Comparison of ENCODE assay signal across 8 cellular contexts in genomic region chr11:95338430-95338991, GRCh38.
DNase-seq lines count a peak whose midpoint lies in the region; ATAC-seq lines count a peak whose summit lies in the region.

No MANE protein-coding gene starts in this region.

- ATAC-seq in Right ventricle myocardium superior (ENCODE audit: poor library complexity) (peak; percentile 88), HG02642 (IDR thresholded peaks at IDR 0.05; ENCODE audit: poor library complexity, unreplicated experiment) (no peak)

- CTCF ChIA-PET in activated naive CD4-positive, alpha-beta T cell treated with anti-CD3 and anti-CD28 coated beads, Interleukin-2, amount 10 ng/mL, durations not matched to agents 7 days and 5 days (lab: Charles Lee): interaction anchor here (2.1 kb wide), 1 partner anchor 367 kb away, joined by 5 read pairs; no protein-coding TSS in a partner anchor

- peaks cover 22% of the 10 kb centered on the region for H3K4me1 Mint-ChIP-seq in activated naive CD4-positive, alpha-beta T cell treated with anti-CD3 and anti-CD28 coated beads, Interleukin-2, amount 10 ng/mL, durations not matched to agents 7 days and 5 days

- H3K36me3 ChIP-seq in H7 (replicated peaks; ENCODE audit: control insufficient read depth, insufficient read depth, low read length): no peaks in the 10 kb centered on the region

- no peak overlapping the region for H3K27ac Mint-ChIP-seq in activated naive CD4-positive, alpha-beta T cell treated with anti-CD3 and anti-CD28 coated beads, Interleukin-2, amount 10 ng/mL, durations not matched to agents 7 days and 5 days

- no peaks in the 10 kb centered on the region for H3K27me3 Mint-ChIP-seq in activated naive CD4-positive, alpha-beta T cell treated with anti-CD3 and anti-CD28 coated beads, Interleukin-2, amount 10 ng/mL, durations not matched to agents 7 days and 5 days

- H3K4me3 Mint-ChIP-seq in activated naive CD4-positive, alpha-beta T cell treated with anti-CD3 and anti-CD28 coated beads, Interleukin-2, amount 10 ng/mL, durations not matched to agents 7 days and 5 days: no peak overlapping the region

- no peaks in the 10 kb centered on the region for H3K9me3 Mint-ChIP-seq in activated naive CD4-positive, alpha-beta T cell treated with anti-CD3 and anti-CD28 coated beads, Interleukin-2, amount 10 ng/mL, durations not matched to agents 7 days and 5 days

- DNase-seq in H7: peak; percentile 3
- peak; percentile 58 for DNase-seq in SHP77 treated with DMSO at 0.1 percent for 48 hours (lab: John Stamatoyannopoulos, UW)
- DNase-seq in Right ventricle myocardium superior: peak; percentile 69
- peak; percentile 57 for DNase-seq in renal cortical epithelial cell (ENCODE audit: low read depth)
- DNase-seq in RPMI8226: no peak
- no peak for DNase-seq in activated naive CD4-positive, alpha-beta T cell treated with anti-CD3 and anti-CD28 coated beads, Interleukin-2, amount 10 ng/mL, durations not matched to agents 7 days and 5 days
- DNase-seq in HPDE6-E6E7 (ENCODE audit: extremely low spot score): no peak

- intact Hi-C loops in Right ventricle myocardium superior (cut with DNase I): no loop called here

- peaks cover 4% of the 10 kb centered on the region for H3K36me3 Mint-ChIP-seq in activated naive CD4-positive, alpha-beta T cell treated with anti-CD3 and anti-CD28 coated beads, Interleukin-2, amount 10 ng/mL, durations not matched to agents 7 days and 5 days

- no peaks in the 10 kb centered on the region for H3K27me3 ChIP-seq in H7 (ENCODE audit: control insufficient read depth, insufficient read depth, low read length)

- H3K4me3 ChIP-seq in H7 (ENCODE audit: insufficient read depth, low read depth, low read length): no peak overlapping the region

Comparison
In these comparisons a context has a peak if more than half of its experiments do, and no peak if none do; other contexts are left out.
1. DNase-seq: peak in H7 (single experiment), SHP77 treated with DMSO at 0.1 percent for 48 hours (single experiment), Right ventricle myocardium superior (single experiment) and renal cortical epithelial cell (single experiment); none in RPMI8226 (single experiment), activated naive CD4-positive, alpha-beta T cell treated with anti-CD3 and anti-CD28 coated beads, Interleukin-2, amount 10 ng/mL, durations not matched to agents 7 days and 5 days (single experiment) and HPDE6-E6E7 (single experiment).